Comparison of ENCODE assay signal across 17 cellular contexts in the genomic region with DNA sequence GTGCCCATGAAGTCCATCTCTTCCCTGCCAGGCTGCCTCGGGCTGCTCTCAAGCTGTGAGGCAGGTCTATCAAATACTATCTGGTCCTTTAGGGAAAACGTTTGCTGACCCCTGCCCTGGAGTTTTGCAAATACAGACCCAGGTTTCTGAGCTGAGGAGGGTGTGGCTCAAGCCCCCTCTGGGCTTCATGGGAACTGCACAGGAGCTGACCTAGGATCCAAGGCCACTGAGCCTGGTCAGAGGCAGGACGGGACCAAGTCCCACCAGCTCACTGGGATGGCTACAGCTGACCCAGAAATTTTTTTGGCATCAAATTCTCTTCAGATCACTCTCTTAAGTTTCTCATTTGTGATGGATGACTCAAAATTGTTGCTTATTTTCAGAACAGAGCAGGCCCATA. TPM values are rescaled to one million over a fixed set of nuclear protein-coding genes. Genes with fewer than 3 reads are reported as not detected.
DNase-seq lines count a peak whose midpoint lies in the region; ATAC-seq and TF ChIP-seq lines count a peak whose summit lies in the region.
"Had no signal": no experiment of that assay in that cellular context is flagged by ENCODE, and none has a peak within 500 bp of the region (broad histone marks: within the 10 kb centered on the region; RNA-seq: fewer than 3 reads in every experiment).

No MANE protein-coding gene starts in this region.

- no peaks in the 10 kb centered on the region for H3K4me1 ChIP-seq in DND-41 (ENCODE audit: insufficient read depth, low read length)
- peaks cover 20% of the 10 kb centered on the region for H3K4me1 ChIP-seq in HEK293 (ENCODE audit: control insufficient read depth, insufficient read depth, low read length)
- H3K4me1 ChIP-seq in body of pancreas = peaks cover 30% of the 10 kb centered on the region

- H3K4me2 ChIP-seq in DND-41 (ENCODE audit: insufficient read depth, low read length) = no peak overlapping the region
- H3K4me2 ChIP-seq: hepatocyte had no signal

- H3K4me3 ChIP-seq in DND-41 (ENCODE audit: low read depth in 1 of 2, low read length in 2 of 2) (no peak overlapping the region), HEK293 (ENCODE audit: low read depth, low read length) (no peak overlapping the region), choroid plexus epithelial cell (ENCODE audit: low read depth, low read length) (no peak overlapping the region), body of pancreas (no peak overlapping the region)
- H3K4me3 ChIP-seq: hepatocyte had no signal

- H3K27ac Mint-ChIP-seq in nephron progenitor cell = no peak overlapping the region
- H3K27ac Mint-ChIP-seq in activated CD4-positive, alpha-beta memory T cell treated with anti-CD3 and anti-CD28 coated beads, Interleukin-2, amount 10 ng/mL, durations not matched to agents 7 days and 5 days = no peak overlapping the region
- H3K27ac Mint-ChIP-seq: activated CD8-positive, alpha-beta T cell treated with anti-CD3 and anti-CD28 coated beads for 36 hours; brain; CD4-positive, alpha-beta memory T cell; nephron had no signal

- no peaks in the 10 kb centered on the region for H3K79me2 ChIP-seq in DND-41 (ENCODE audit: insufficient read depth, low read length)

- WGBS in body of pancreas, 2 donors = 75 to 80% methylated on average over 3 of the region's 3 CpGs

- H3K36me3 ChIP-seq in DND-41 (ENCODE audit: insufficient read depth, low read length) (no peaks in the 10 kb centered on the region), HEK293 (ENCODE audit: control insufficient read depth in 2 of 2, insufficient read depth in 1 of 2, low read length in 2 of 2) (no peaks in the 10 kb centered on the region), body of pancreas (replicated peaks in 1 of 2; ENCODE audit: insufficient read depth in 1 of 2, low read depth in 2 of 2) (no peaks in the 10 kb centered on the region)

- H3K27me3 ChIP-seq in DND-41 (ENCODE audit: insufficient read depth, low read length, poor library complexity) (peaks cover under 1% of the 10 kb centered on the region), body of pancreas (no peaks in the 10 kb centered on the region)
- H3K27me3 ChIP-seq: hepatocyte had no signal

- peak; percentile 21 for TF ChIP-seq CTCF in DND-41 (IDR thresholded peaks at IDR 0.05; ENCODE audit: borderline replicate concordance, extremely low read depth, low read length, poor library complexity, severe bottlenecking)
- TF ChIP-seq CTCF in HEK293 (tag by site-specific recombination; IDR thresholded peaks at IDR 0.05) = no peak
- TF ChIP-seq CTCF in choroid plexus epithelial cell (conservative IDR thresholded peaks at IDR 0.05; ENCODE audit: low read depth, low read length) = peak; percentile 28
- peak; percentile 19 for TF ChIP-seq CTCF in nephron progenitor cell (IDR thresholded peaks at IDR 0.05)
- TF ChIP-seq CTCF in body of pancreas (IDR thresholded peaks at IDR 0.05) = no peak

- no peaks in the 10 kb centered on the region for H3K27me3 Mint-ChIP-seq in nephron progenitor cell (ENCODE audit: low read depth, poor library complexity)
- peaks cover 15% of the 10 kb centered on the region for H3K27me3 Mint-ChIP-seq in activated CD4-positive, alpha-beta memory T cell treated with anti-CD3 and anti-CD28 coated beads, Interleukin-2, amount 10 ng/mL, durations not matched to agents 7 days and 5 days
- H3K27me3 Mint-ChIP-seq: brain had no signal

- ATAC-seq in DND-41 (ENCODE audit: insufficient read depth, low read depth) (no peak), GM18505 (IDR thresholded peaks at IDR 0.05; ENCODE audit: unreplicated experiment) (no peak), HG02571 (IDR thresholded peaks at IDR 0.05; ENCODE audit: unreplicated experiment) (no peak), body of pancreas (no peak)
- ATAC-seq: activated CD8-positive, alpha-beta T cell treated with anti-CD3 and anti-CD28 coated beads for 36 hours; left ventricle myocardium superior had no signal

- intact Hi-C loops in body of pancreas (cut with DNase I) = no loop called here

- H3K4me3 Mint-ChIP-seq in nephron progenitor cell = no peak overlapping the region
- H3K4me3 Mint-ChIP-seq in activated CD4-positive, alpha-beta memory T cell treated with anti-CD3 and anti-CD28 coated beads, Interleukin-2, amount 10 ng/mL, durations not matched to agents 7 days and 5 days = no peak overlapping the region
- H3K4me3 Mint-ChIP-seq: activated CD8-positive, alpha-beta T cell treated with anti-CD3 and anti-CD28 coated beads for 36 hours; brain; CD4-positive, alpha-beta memory T cell; nephron had no signal

- no peak overlapping the region for H3K9ac ChIP-seq in DND-41 (ENCODE audit: low read depth, low read length)

- no peak overlapping the region for H2AFZ ChIP-seq in DND-41 (ENCODE audit: low read depth, low read length)
- H2AFZ ChIP-seq: hepatocyte had no signal

- TF ChIP-seq POLR2A in GM18505 (IDR thresholded peaks at IDR 0.05; ENCODE audit: borderline replicate concordance, extremely low read depth, insufficient read depth, insufficient read length) (no peak), body of pancreas (IDR thresholded peaks at IDR 0.05) (no peak)

- CTCF ChIA-PET in HEK293 (lab: Yijun Ruan, JAX) = interaction anchor here (0.8 to 1.0 kb wide), 2 partner anchors 9 to 28 kb away, joined by 3 read pairs; no protein-coding TSS in a partner anchor
- CTCF ChIA-PET in activated CD4-positive, alpha-beta memory T cell treated with anti-CD3 and anti-CD28 coated beads, Interleukin-2, amount 10 ng/mL, durations not matched to agents 7 days and 5 days (lab: Charles Lee) = interaction anchor here (1.0 kb wide), 1 partner anchor 55 kb away, joined by 3 read pairs; no protein-coding TSS in a partner anchor

- peaks cover 92% of the 10 kb centered on the region for H3K4me1 Mint-ChIP-seq in nephron progenitor cell
- peaks cover 8% of the 10 kb centered on the region for H3K4me1 Mint-ChIP-seq in activated CD4-positive, alpha-beta memory T cell treated with anti-CD3 and anti-CD28 coated beads, Interleukin-2, amount 10 ng/mL, durations not matched to agents 7 days and 5 days

- H4K20me1 ChIP-seq in DND-41 (ENCODE audit: insufficient read depth, low read length) = no peaks in the 10 kb centered on the region

- H3K36me3 Mint-ChIP-seq in nephron progenitor cell (ENCODE audit: low read depth) = peaks cover 57% of the 10 kb centered on the region
- H3K36me3 Mint-ChIP-seq in activated CD4-positive, alpha-beta memory T cell treated with anti-CD3 and anti-CD28 coated beads, Interleukin-2, amount 10 ng/mL, durations not matched to agents 7 days and 5 days (ENCODE audit: low read depth) = no peaks in the 10 kb centered on the region
- H3K36me3 Mint-ChIP-seq: CD4-positive, alpha-beta memory T cell had no signal

- H3K9me3 Mint-ChIP-seq in nephron progenitor cell = no peaks in the 10 kb centered on the region
- no peaks in the 10 kb centered on the region for H3K9me3 Mint-ChIP-seq in activated CD4-positive, alpha-beta memory T cell treated with anti-CD3 and anti-CD28 coated beads, Interleukin-2, amount 10 ng/mL, durations not matched to agents 7 days and 5 days
- H3K9me3 Mint-ChIP-seq: activated CD8-positive, alpha-beta T cell treated with anti-CD3 and anti-CD28 coated beads for 36 hours; brain; CD4-positive, alpha-beta memory T cell; nephron had no signal

- H3K27ac ChIP-seq in DND-41 (ENCODE audit: low read length) (no peak overlapping the region), HEK293 (ENCODE audit: extremely low read depth, low read depth, low read length) (no peak overlapping the region), body of pancreas (no peak overlapping the region)
- H3K27ac ChIP-seq: hepatocyte had no signal

- DNase-seq in DND-41 (no peak), choroid plexus epithelial cell (ENCODE audit: low read depth) (no peak), nephron progenitor cell (no peak), body of pancreas (no peak)
- DNase-seq in activated CD4-positive, alpha-beta memory T cell treated with anti-CD3 and anti-CD28 coated beads, Interleukin-2, amount 10 ng/mL, durations not matched to agents 7 days and 5 days = no peak
- DNase-seq: activated CD8-positive, alpha-beta T cell treated with anti-CD3 and anti-CD28 coated beads for 36 hours; CD4-positive, alpha-beta memory T cell; left ventricle myocardium superior; NCI-H1694; Right ventricle myocardium superior; small intestine had no signal

- H3K9me3 ChIP-seq in DND-41 (ENCODE audit: insufficient read depth, low read length, severe bottlenecking) (no peaks in the 10 kb centered on the region), HEK293 (ENCODE audit: control insufficient read depth, insufficient read depth, low read depth, low read length) (no peaks in the 10 kb centered on the region), body of pancreas (no peaks in the 10 kb centered on the region)

- POLR2A ChIA-PET in HEK293 (lab: Yijun Ruan, JAX) = no interaction called here
- POLR2A ChIA-PET in activated CD4-positive, alpha-beta memory T cell treated with anti-CD3 and anti-CD28 coated beads, Interleukin-2, amount 10 ng/mL, durations not matched to agents 7 days and 5 days (lab: Charles Lee) = no interaction called here

TF ChIP-seq in HEK293, 187 proteins besides CTCF, POLR2A, EP300 and RAD21 (continues in another document):
- TF ChIP-seq ZNF76 (tag by site-specific recombination; IDR thresholded peaks at IDR 0.05; ENCODE audit: borderline replicate concordance, low read depth) = no peak
- no peak for TF ChIP-seq ZNF747 (tag by site-specific recombination; IDR thresholded peaks at IDR 0.05)
- TF ChIP-seq, protein P1, sequence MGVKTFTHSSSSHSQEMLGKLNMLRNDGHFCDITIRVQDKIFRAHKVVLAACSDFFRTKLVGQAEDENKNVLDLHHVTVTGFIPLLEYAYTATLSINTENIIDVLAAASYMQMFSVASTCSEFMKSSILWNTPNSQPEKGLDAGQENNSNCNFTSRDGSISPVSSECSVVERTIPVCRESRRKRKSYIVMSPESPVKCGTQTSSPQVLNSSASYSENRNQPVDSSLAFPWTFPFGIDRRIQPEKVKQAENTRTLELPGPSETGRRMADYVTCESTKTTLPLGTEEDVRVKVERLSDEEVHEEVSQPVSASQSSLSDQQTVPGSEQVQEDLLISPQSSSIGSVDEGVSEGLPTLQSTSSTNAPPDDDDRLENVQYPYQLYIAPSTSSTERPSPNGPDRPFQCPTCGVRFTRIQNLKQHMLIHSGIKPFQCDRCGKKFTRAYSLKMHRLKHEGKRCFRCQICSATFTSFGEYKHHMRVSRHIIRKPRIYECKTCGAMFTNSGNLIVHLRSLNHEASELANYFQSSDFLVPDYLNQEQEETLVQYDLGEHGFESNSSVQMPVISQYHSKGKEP (tag by site-specific recombination; IDR thresholded peaks at IDR 0.05) = no peak

RNA-seq across cellular contexts. Expression of a gene that starts 14.1 kb away (rescaled TPM):
- total RNA-seq in activated CD4-positive, alpha-beta memory T cell treated with anti-CD3 and anti-CD28 coated beads, Interleukin-2, amount 10 ng/mL, durations not matched to agents 7 days and 5 days = 1 to 10 TPM; 3.9 to 5.0 TPM
- 10 to 100 TPM; 13.5 to 16.5 TPM for total RNA-seq in body of pancreas

Comparison
In these comparisons a context has a peak if more than half of its experiments do, and no peak if none do; other contexts are left out.
1. CTCF ChIP-seq: peak in DND-41 (single experiment), choroid plexus epithelial cell (single experiment) and nephron progenitor cell (single experiment); none in HEK293 (single experiment) and body of pancreas (0 of 7).